ENCODE assay signal across 8 cellular contexts in the genomic region with DNA sequence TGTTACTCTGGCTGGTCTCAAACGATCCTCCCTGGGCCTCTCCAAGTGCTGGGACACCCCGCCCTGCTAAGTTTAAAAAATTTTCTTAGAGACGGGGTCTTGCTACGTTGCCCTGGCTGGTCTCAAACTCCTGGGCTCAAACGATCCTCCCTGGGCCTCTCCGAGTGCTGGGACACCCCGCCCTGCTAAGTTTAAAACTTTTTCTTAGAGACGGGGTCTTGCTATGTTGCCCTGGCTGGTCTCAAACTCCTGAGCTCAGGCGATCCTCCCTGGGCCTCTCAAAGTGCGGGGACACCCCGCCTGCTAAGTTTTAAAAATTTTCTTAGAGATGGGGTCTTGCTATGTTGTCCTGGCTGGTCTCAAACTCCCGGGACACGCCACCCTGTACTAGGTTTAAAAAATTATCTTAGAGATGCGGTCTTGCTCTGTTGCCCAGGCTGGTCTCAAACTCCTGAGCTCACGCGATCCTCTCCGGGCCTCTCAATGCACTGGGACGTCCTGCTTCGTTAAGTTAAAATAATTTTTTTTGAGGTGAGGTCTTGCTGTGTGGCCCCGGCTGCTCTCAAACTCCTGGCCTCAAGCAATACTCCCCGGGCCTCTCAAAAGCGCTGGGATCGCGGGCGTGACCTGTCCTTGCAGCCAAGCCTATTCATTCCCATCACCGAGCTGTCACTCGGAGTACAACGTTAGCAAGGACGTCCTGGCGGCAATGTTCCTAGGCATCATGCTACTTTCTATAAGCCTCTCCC. TPM values are rescaled to one million over a fixed set of nuclear protein-coding genes. Genes with fewer than 3 reads are reported as not detected.
DNase-seq lines count a peak whose midpoint lies in the region; ATAC-seq, FAIRE-seq and TF ChIP-seq lines count a peak whose summit lies in the region.

No MANE protein-coding gene starts in this region.

- H3K4me1 ChIP-seq in K562 (replicated peaks in 1 of 2; ENCODE audit: control insufficient read depth in 2 of 2, insufficient read depth in 2 of 2, low read length in 2 of 2), result peaks cover 0 to 64% of the 10 kb centered on the region in 2 experiments; a peak in 4 of 5 replicates
- peaks cover 0 to 28% (median 10%) of the 10 kb centered on the region in 4 donors for H3K4me1 ChIP-seq in right lobe of liver
- H3K4me1 ChIP-seq in thoracic aorta (ENCODE audit: control insufficient read depth in 1 of 2, low read depth in 2 of 2), result peaks cover 17 to 38% of the 10 kb centered on the region in 2 donors

- no TSS peak for BruUV-seq in K562 (replicated peaks; lab: Mats Ljungman, UMichigan)

- DNase-seq in activated CD4-positive, CD25-positive, alpha-beta regulatory T cell treated with anti-CD3 and anti-CD28 coated beads, Interleukin-2, amount 50 U/mL, for 72 hours, result peak; percentile 26
- no peak for DNase-seq in K562 (ENCODE audit: extremely low read depth in 1 of 4, low spot score in 3 of 4)
- peak in 2 of 3 donors; percentile 47 to 55 for DNase-seq in right lobe of liver
- no peak for DNase-seq in thoracic aorta (ENCODE audit: low spot score)

- no peaks in the 10 kb centered on the region for H3K9me3 ChIP-seq in K562 (replicated peaks; ENCODE audit: control insufficient read depth, insufficient read depth, low read depth, low read length)
- H3K9me3 ChIP-seq in right lobe of liver, result no peaks in the 10 kb centered on the region
- H3K9me3 ChIP-seq in thoracic aorta, result no peaks in the 10 kb centered on the region

- TF ChIP-seq CTCF in K562 (IDR thresholded peaks at IDR 0.05 in 2 of 3, conservative IDR thresholded peaks at IDR 0.05 in 1 of 3; ENCODE audit: insufficient read depth in 2 of 3, low read depth in 1 of 3, low read length in 3 of 3) (no peak), right lobe of liver (IDR thresholded peaks at IDR 0.05) (no peak), thoracic aorta (IDR thresholded peaks at IDR 0.05) (no peak)

- H3K27me3 ChIP-seq in K562 (ENCODE audit: control insufficient read depth in 2 of 2, insufficient read depth in 2 of 2, low read length in 2 of 2) (no peaks in the 10 kb centered on the region), right lobe of liver (no peaks in the 10 kb centered on the region), thoracic aorta (replicated peaks; ENCODE audit: insufficient read depth) (no peaks in the 10 kb centered on the region)

- H3K4me2 ChIP-seq in K562 (ENCODE audit: insufficient read depth, low read length), result peak overlapping the region; percentile 97

- CTCF ChIA-PET in K562 (lab: Yijun Ruan, JAX; ENCODE audit: low intra/inter-chr PET ratio), result no interaction called here

- H3K9me1 ChIP-seq in K562 (ENCODE audit: control insufficient read depth, insufficient read depth, low read length), result peaks cover 8% of the 10 kb centered on the region

- no peak for TF ChIP-seq RAD21 in K562 (CRISPR knock-in tag; conservative IDR thresholded peaks at IDR 0.05 in 1 of 2, IDR thresholded peaks at IDR 0.05 in 1 of 2)

- peaks cover 57% of the 10 kb centered on the region; the same call in 2 of the 3 replicates for H3K36me3 ChIP-seq in K562 (ENCODE audit: control insufficient read depth, insufficient read depth, low read length)
- peaks cover 14 to 48% (median 36%) of the 10 kb centered on the region in 4 donors for H3K36me3 ChIP-seq in right lobe of liver
- peaks cover 45% of the 10 kb centered on the region for H3K36me3 ChIP-seq in thoracic aorta

- H3K9ac ChIP-seq in K562 (ENCODE audit: insufficient read depth in 1 of 2, low read depth in 2 of 2, low read length in 2 of 2), result peak overlapping the region; percentile 98 to 100

- peaks cover 40% of the 10 kb centered on the region for H4K20me1 ChIP-seq in K562 (replicated peaks; ENCODE audit: control insufficient read depth, insufficient read depth, low read length)

- H3K27ac ChIP-seq in K562 (ENCODE audit: extremely low read depth, low read depth, low read length) (peak overlapping the region; percentile 97), right lobe of liver (peak overlapping the region; percentile 92 to 96 (median 95)), thoracic aorta (peak overlapping the region; percentile 94 to 99)

- no peak for FAIRE-seq in K562 (lab: Jason Lieb, UNC)

- 10% methylated on average over 29 of the region's 30 CpGs for WGBS in K562 (ENCODE audit: insufficient coverage, low coverage, missing lambda C conversion rate)
- 48% methylated on average over 30 of the region's 30 CpGs for WGBS in right lobe of liver (ENCODE audit: insufficient coverage, low coverage, low lambda C conversion rate, missing lambda C conversion rate)

- no peak for TF ChIP-seq EP300 in K562 (IDR thresholded peaks at IDR 0.05; ENCODE audit: low read length)

- in situ Hi-C loops in K562 (cut with MboI), result no loop called here

- H3K79me2 ChIP-seq in K562 (ENCODE audit: control insufficient read depth, insufficient read depth, low read length), result peaks cover 63% of the 10 kb centered on the region

- POLR2A ChIA-PET in K562 (lab: Yijun Ruan, JAX), result no interaction called here

- intact Hi-C loops in K562 (cut with micrococcal nuclease) (no loop called here), right lobe of liver (cut with DNase I) (no loop called here)

- H2AFZ ChIP-seq in K562 (ENCODE audit: low read depth, low read length), result no peak overlapping the region

- peak overlapping the region; percentile 86 for H3K4me3 ChIP-seq in K562
- H3K4me3 ChIP-seq in right lobe of liver, result peak overlapping the region; percentile 97 to 100 (median 99)
- H3K4me3 ChIP-seq in thoracic aorta, result peak overlapping the region; percentile 93

- ATAC-seq in activated CD4-positive, CD25-positive, alpha-beta regulatory T cell treated with anti-CD3 and anti-CD28 coated beads, Interleukin-2, amount 50 U/mL, for 24 hours, result no peak
- no peak for ATAC-seq in K562
- no peak for ATAC-seq in right lobe of liver
- ATAC-seq in thoracic aorta (ENCODE audit: insufficient number of reproducible peaks, low FRiP score, low read depth), result no peak
- no peak for ATAC-seq in GM21723 (IDR thresholded peaks at IDR 0.05; ENCODE audit: unreplicated experiment)
- no peak for ATAC-seq in GM21717 (IDR thresholded peaks at IDR 0.05; ENCODE audit: unreplicated experiment)
- no peak for ATAC-seq in GM18870 (IDR thresholded peaks at IDR 0.05; ENCODE audit: unreplicated experiment)

- TF ChIP-seq POLR2A in K562 (conservative IDR thresholded peaks at IDR 0.05) (no peak), right lobe of liver (IDR thresholded peaks at IDR 0.05) (no peak)

TF ChIP-seq in K562, 482 proteins besides CTCF, POLR2A, EP300 and RAD21:
- TF ChIP-seq NUFIP1 (IDR thresholded peaks at IDR 0.05; ENCODE audit: partially characterized antibody) (no peak), MBD2 (IDR thresholded peaks at IDR 0.05; ENCODE audit: borderline replicate concordance, low read depth) (no peak), RBFOX2 (IDR thresholded peaks at IDR 0.05; ENCODE audit: low read depth, low read length) (peak; percentile 6; the same call in 1 of the 2 replicates), ZNF121 (CRISPR knock-in tag; conservative IDR thresholded peaks at IDR 0.05) (peak; percentile 77), RBM25 (IDR thresholded peaks at IDR 0.05; ENCODE audit: low read depth, low read length, severe bottlenecking) (peak; percentile 4)

RNA-seq across cellular contexts. Expression of a gene that starts 1.1 kb away (rescaled TPM):
- 32.2 and 125 TPM in 2 replicates for total RNA-seq in K562 (2011; cell fraction: chromatin; rRNA removed; ENCODE audit: low replicate concordance)
- total RNA-seq in K562 (2011; cell fraction: nucleolus; rRNA removed), result 167 and 186 TPM in 2 replicates
- total RNA-seq in K562 (2011; cell fraction: nucleoplasm; rRNA removed), result 94.8 and 148 TPM in 2 replicates
- 150 and 196 TPM in 2 replicates for total RNA-seq in K562 (2014; rRNA removed)
- 43.0 and 58.7 TPM in 2 replicates for total RNA-seq in K562 (2014; rRNA removed; fragmentation: Illumina TruSeq; extraction: Trizol)
- 177 and 181 TPM in 2 replicates for total RNA-seq in K562 (2015; rRNA removed; fragmentation: Illumina TruSeq; extraction: Trizol)
- total RNA-seq in K562 (2021), result 318 and 330 TPM in 2 replicates
- 129 and 261 TPM in 2 replicates for polyA plus RNA-seq in K562 (2011; rRNA removed)
- polyA plus RNA-seq in K562 (2011; cell fraction: cytosol; rRNA removed), result 445 and 542 TPM in 2 replicates
- polyA plus RNA-seq in K562 (2011; cell fraction: nucleus; rRNA removed), result 114 and 138 TPM in 2 replicates
- 340 and 778 TPM in 2 replicates for polyA plus RNA-seq in K562 (2012)
- 118 and 276 TPM in 2 replicates for polyA plus RNA-seq in K562 (2014; fragmentation: Illumina TruSeq; extraction: Trizol)
- 10 to 100 TPM; 24.6 to 39.3 TPM for polyA plus RNA-seq in K562 (2014; fragmentation: Nextera tagmentation; extraction: Ambion mirVana)
- 260 and 272 TPM in 2 replicates for polyA plus RNA-seq in K562 (2014; rRNA removed)
- 84.2 and 86.4 TPM in 2 replicates for polyA minus RNA-seq in K562 (2011; rRNA and poly(A)+ RNA removed)
- 213 and 368 TPM in 2 replicates for polyA minus RNA-seq in K562 (2011; cell fraction: cytosol; rRNA and poly(A)+ RNA removed)
- polyA minus RNA-seq in K562 (2011; cell fraction: nucleus; rRNA and poly(A)+ RNA removed), result 69.5 and 102 TPM in 2 replicates
- 10 to 100 TPM; 44.3 to 87.8 (median 57.0) TPM for total RNA-seq in right lobe of liver
- 100 to 1,000 TPM; 172 to 211 TPM for total RNA-seq in thoracic aorta

RNA-seq across cellular contexts. Expression of a gene that starts 54.2 kb away (rescaled TPM):
- not detected in 2 replicates for total RNA-seq in K562 (2011; cell fraction: chromatin; rRNA removed; ENCODE audit: low replicate concordance)
- total RNA-seq in K562 (2011; cell fraction: nucleolus; rRNA removed), result not detected in 2 replicates
- not detected in 2 replicates for total RNA-seq in K562 (2011; cell fraction: nucleoplasm; rRNA removed)
- total RNA-seq in K562 (2014; rRNA removed), result not detected in 2 replicates
- not detected in 2 replicates for total RNA-seq in K562 (2014; rRNA removed; fragmentation: Illumina TruSeq; extraction: Trizol)
- total RNA-seq in K562 (2015; rRNA removed; fragmentation: Illumina TruSeq; extraction: Trizol), result not detected in 2 replicates
- total RNA-seq in K562 (2021), result not detected in 2 replicates
- polyA plus RNA-seq in K562 (2011; rRNA removed), result not detected in 2 replicates
- not detected in 2 replicates for polyA plus RNA-seq in K562 (2011; cell fraction: cytosol; rRNA removed)
- not detected in 2 replicates for polyA plus RNA-seq in K562 (2011; cell fraction: nucleus; rRNA removed)
- 0.08 and 0.18 TPM in 2 replicates for polyA plus RNA-seq in K562 (2012)
- polyA plus RNA-seq in K562 (2014; fragmentation: Illumina TruSeq; extraction: Trizol), result not detected in 2 replicates
- not detected for polyA plus RNA-seq in K562 (2014; fragmentation: Nextera tagmentation; extraction: Ambion mirVana)
- polyA plus RNA-seq in K562 (2014; rRNA removed), result not detected in 2 replicates
- not detected in 2 replicates for polyA minus RNA-seq in K562 (2011; rRNA and poly(A)+ RNA removed)
- polyA minus RNA-seq in K562 (2011; cell fraction: cytosol; rRNA and poly(A)+ RNA removed), result not detected in 2 replicates
- polyA minus RNA-seq in K562 (2011; cell fraction: nucleus; rRNA and poly(A)+ RNA removed), result not detected in 2 replicates
- total RNA-seq in right lobe of liver, result 1 to 10 TPM in 1 of 6 experiments, under 1 TPM in 5; 0.42 to 1.7 (median 0.69) TPM
- total RNA-seq in thoracic aorta, result 10 to 100 TPM in 1 of 2 donors, 1 to 10 TPM in 1; 7.3 to 13.5 TPM

Comparison
In these comparisons a context has a peak if more than half of its experiments do, and no peak if none do; other contexts are left out.
1. DNase-seq: peak in activated CD4-positive, CD25-positive, alpha-beta regulatory T cell treated with anti-CD3 and anti-CD28 coated beads, Interleukin-2, amount 50 U/mL, for 72 hours (single experiment) and right lobe of liver (2 of 3); none in K562 (0 of 4) and thoracic aorta (single experiment).
2. Peak in every context shown above with its lines, with median percentiles within 50 percentile points of each other: H3K27ac ChIP-seq and H3K4me3 ChIP-seq.